In genomic region chr18:7548721-7549120, GRCh38 we compare ENCODE assay signal across 19 cellular contexts. TPM values are rescaled to one million over a fixed set of nuclear protein-coding genes. Genes with fewer than 3 reads are reported as not detected.
A peak's percentile ranks its signal among the peaks of the same experiment; 100 is the strongest.
DNase-seq lines count a peak whose midpoint lies in the region; ATAC-seq and TF ChIP-seq lines count a peak whose summit lies in the region.
"Had no signal": no experiment of that assay in that cellular context is flagged by ENCODE, and none has a peak within 500 bp of the region (broad histone marks: within the 10 kb centered on the region; RNA-seq: fewer than 3 reads in every experiment).

No MANE protein-coding gene starts in this region.

- no TSS peak for BruUV-seq in PC-9 (replicated peaks; lab: Mats Ljungman, UMichigan)

- H3K9me2 ChIP-seq in PC-9 (ENCODE audit: insufficient read depth), result no peaks in the 10 kb centered on the region

- H3K27me3 ChIP-seq in adipocyte (replicated peaks; ENCODE audit: control insufficient read depth, insufficient read depth, low read length) (no peaks in the 10 kb centered on the region), PC-9 (ENCODE audit: insufficient read depth, low read depth) (no peaks in the 10 kb centered on the region)
- H3K27me3 ChIP-seq: BLaER1 treated with 17β-estradiol and CSF1 and Interleukin-3, amounts not matched to agents 10 nM and 100 nM had no signal

- POLR2A ChIA-PET in PC-9 (lab: Charles Lee; ENCODE audit: unreplicated experiment), result no interaction called here

- ATAC-seq in GM18520 (IDR thresholded peaks at IDR 0.05; ENCODE audit: unreplicated experiment), result no peak
- ATAC-seq: CD8-positive, alpha-beta T cell; GM12878; HCT116 had no signal

- H3K27ac ChIP-seq in PC-9, result no peak overlapping the region
- H3K27ac ChIP-seq: BLaER1 treated with 17β-estradiol and CSF1 and Interleukin-3, amounts not matched to agents 10 nM and 100 nM; HL-60 had no signal

- DNase-seq in EH (ENCODE audit: low read depth) (peak; percentile 9), adipocyte (ENCODE audit: low read depth) (peak; percentile 66), fibroblast of mammary gland (ENCODE audit: low read depth) (peak; percentile 34), PC-9 (no peak)
- DNase-seq in activated CD4-positive, alpha-beta T cell treated with anti-CD3 and anti-CD28 coated beads for 1 hour, result no peak
- DNase-seq: ACHN; Calu3; CD8-positive, alpha-beta T cell; DMS79 treated with DMSO at 0.1 percent for 48 hours; EL; GOT3; H7; HFFc6 had no signal

- intact Hi-C loops in PC-9 (cut with micrococcal nuclease; ENCODE audit: unreplicated experiment), result loop anchor here (10.0 kb wide), 1 partner anchor 84 kb away; no protein-coding TSS in a partner anchor

- no peak for TF ChIP-seq CTCF in fibroblast of mammary gland (conservative IDR thresholded peaks at IDR 0.05; ENCODE audit: control insufficient read depth, insufficient read depth, low read depth, low read length)
- no peak for TF ChIP-seq CTCF in PC-9 (conservative IDR thresholded peaks at IDR 0.05)

- H3K4me3 ChIP-seq in adipocyte (ENCODE audit: low read length) (no peak overlapping the region), fibroblast of mammary gland (ENCODE audit: control insufficient read depth, low read depth, low read length) (no peak overlapping the region), PC-9 (no peak overlapping the region)
- H3K4me3 ChIP-seq: BLaER1 treated with 17β-estradiol and CSF1 and Interleukin-3, amounts not matched to agents 10 nM and 100 nM; GM12878 had no signal

- H3F3A ChIP-seq in PC-9 (ENCODE audit: insufficient read depth, low read depth), result no peaks in the 10 kb centered on the region

- H3K79me2 ChIP-seq in PC-9 (ENCODE audit: low read depth), result no peaks in the 10 kb centered on the region

- H3K9me3 ChIP-seq in adipocyte (ENCODE audit: control insufficient read depth, low read length) (no peaks in the 10 kb centered on the region), PC-9 (ENCODE audit: insufficient read depth, low read depth) (no peaks in the 10 kb centered on the region)

- H3K4me1 ChIP-seq in adipocyte (ENCODE audit: control insufficient read depth, insufficient read depth, low read length) (peaks cover 28% of the 10 kb centered on the region), PC-9 (replicated peaks; ENCODE audit: insufficient read depth) (no peaks in the 10 kb centered on the region)

- no peaks in the 10 kb centered on the region for H4K20me1 ChIP-seq in PC-9 (ENCODE audit: insufficient read depth)
- H4K20me1 ChIP-seq: BLaER1 treated with 17β-estradiol and CSF1 and Interleukin-3, amounts not matched to agents 10 nM and 100 nM had no signal

- no peaks in the 10 kb centered on the region for H3K36me3 ChIP-seq in adipocyte (ENCODE audit: control insufficient read depth, insufficient read depth, low read length, severe bottlenecking)
- no peaks in the 10 kb centered on the region for H3K36me3 ChIP-seq in PC-9 (ENCODE audit: low read depth)
- H3K36me3 ChIP-seq: BLaER1 treated with 17β-estradiol and CSF1 and Interleukin-3, amounts not matched to agents 10 nM and 100 nM had no signal

- CTCF ChIA-PET in PC-9 (lab: Charles Lee), result no interaction called here

- H3K4me2 ChIP-seq in PC-9, result no peak overlapping the region
- H3K4me2 ChIP-seq: BLaER1 treated with 17β-estradiol and CSF1 and Interleukin-3, amounts not matched to agents 10 nM and 100 nM had no signal

- no peak overlapping the region for H3K9ac ChIP-seq in adipocyte (ENCODE audit: low read length)
- H3K9ac ChIP-seq: BLaER1 treated with 17β-estradiol and CSF1 and Interleukin-3, amounts not matched to agents 10 nM and 100 nM had no signal

- H2AFZ ChIP-seq in PC-9, result no peak overlapping the region

RNA-seq across cellular contexts. Expression of gene PTPRM, which starts 18.4 kb away (rescaled TPM):
- total RNA-seq in PC-9 (2021), result 30.7 and 32.5 TPM in 2 replicates
- total RNA-seq: G401 had no signal

Comparison
In these comparisons a context has a peak if more than half of its experiments do, and no peak if none do; other contexts are left out.
1. DNase-seq: peak in EH (single experiment), adipocyte (single experiment) and fibroblast of mammary gland (single experiment); none in PC-9 (0 of 2) and activated CD4-positive, alpha-beta T cell treated with anti-CD3 and anti-CD28 coated beads for 1 hour (single experiment).